25 cellular contexts compared by ENCODE assay signal in genomic region chr4:77197361-77197760, GRCh38.
"Had no signal": no experiment of that assay in that cellular context is flagged by ENCODE, and none has a peak within 500 bp of the region (broad histone marks: within the 10 kb centered on the region; RNA-seq: fewer than 3 reads in every experiment).

No MANE protein-coding gene starts in this region.

- H3K27ac ChIP-seq: Peyer's patch, RWPE1, VCaP had no signal

- H3K27me3 ChIP-seq: Peyer's patch had no signal

- H3K36me3 ChIP-seq: Peyer's patch had no signal

- ATAC-seq: activated T-helper 17 cell treated with anti-CD3 and anti-CD28 coated beads, Interleukin-2, amount 50 U/mL, for 72 hours; T-helper 17 cell had no signal

- H3K4me1 ChIP-seq: Peyer's patch had no signal

- H3K4me3 Mint-ChIP-seq: activated CD4-positive, alpha-beta memory T cell treated with anti-CD3 and anti-CD28 coated beads for 36 hours; activated CD4-positive, alpha-beta T cell treated with anti-CD3 and anti-CD28 coated beads, Interleukin-2, amount 10 ng/mL, durations not matched to agents 7 days and 5 days; activated naive CD4-positive, alpha-beta T cell treated with anti-CD3 and anti-CD28 coated beads for 36 hours; activated naive CD8-positive, alpha-beta T cell treated with anti-CD3 and anti-CD28 coated beads for 36 hours; activated T-helper 17 cell treated with anti-CD3 and anti-CD28 coated beads, Interleukin-2, amount 50 U/mL, for 72 hours; T-helper 17 cell had no signal

- H3K27ac Mint-ChIP-seq: activated CD4-positive, alpha-beta memory T cell treated with anti-CD3 and anti-CD28 coated beads for 36 hours; activated CD4-positive, alpha-beta T cell treated with anti-CD3 and anti-CD28 coated beads, Interleukin-2, amount 10 ng/mL, durations not matched to agents 7 days and 5 days; activated naive CD4-positive, alpha-beta T cell treated with anti-CD3 and anti-CD28 coated beads for 36 hours; activated naive CD8-positive, alpha-beta T cell treated with anti-CD3 and anti-CD28 coated beads for 36 hours; activated T-helper 17 cell treated with anti-CD3 and anti-CD28 coated beads, Interleukin-2, amount 50 U/mL, for 72 hours; T-helper 17 cell had no signal

- H3K9me3 ChIP-seq: Peyer's patch had no signal

- DNase-seq: activated CD4-positive, alpha-beta memory T cell treated with anti-CD3 and anti-CD28 coated beads for 36 hours; activated CD4-positive, alpha-beta T cell treated with anti-CD3 and anti-CD28 coated beads, Interleukin-2, amount 10 ng/mL, durations not matched to agents 7 days and 5 days; activated CD4-positive, CD25-positive, alpha-beta regulatory T cell; activated CD8-positive, alpha-beta memory T cell treated with anti-CD3 and anti-CD28 coated beads for 24 hours; activated gamma-delta T cell; activated naive CD4-positive, alpha-beta T cell treated with anti-CD3 and anti-CD28 coated beads for 36 hours; activated naive CD8-positive, alpha-beta T cell treated with anti-CD3 and anti-CD28 coated beads for 36 hours; caudate nucleus; KG1; NCI-H1092 treated with DMSO at 0.1 percent for 48 hours; NCI-H1417 treated with DMSO at 0.1 percent for 48 hours; NCI-H1694; NCI-H2029; NCI-H2107; NCI-H2171 treated with DMSO at 0.1 percent for 48 hours; NCI-H226; NCI-H526; NCI-H774; Peyer's patch; Right ventricle myocardium superior; T-helper 17 cell had no signal

- H3K36me3 Mint-ChIP-seq: activated CD4-positive, alpha-beta memory T cell treated with anti-CD3 and anti-CD28 coated beads for 36 hours had no signal

- H3K9me3 Mint-ChIP-seq: activated CD4-positive, alpha-beta memory T cell treated with anti-CD3 and anti-CD28 coated beads for 36 hours; activated CD4-positive, alpha-beta T cell treated with anti-CD3 and anti-CD28 coated beads, Interleukin-2, amount 10 ng/mL, durations not matched to agents 7 days and 5 days; activated naive CD4-positive, alpha-beta T cell treated with anti-CD3 and anti-CD28 coated beads for 36 hours; activated naive CD8-positive, alpha-beta T cell treated with anti-CD3 and anti-CD28 coated beads for 36 hours; activated T-helper 17 cell treated with anti-CD3 and anti-CD28 coated beads, Interleukin-2, amount 50 U/mL, for 72 hours; IgD-negative memory B cell had no signal

- H3K27me3 Mint-ChIP-seq: activated CD4-positive, alpha-beta memory T cell treated with anti-CD3 and anti-CD28 coated beads for 36 hours; activated naive CD8-positive, alpha-beta T cell treated with anti-CD3 and anti-CD28 coated beads for 36 hours; activated T-helper 17 cell treated with anti-CD3 and anti-CD28 coated beads, Interleukin-2, amount 50 U/mL, for 72 hours; IgD-negative memory B cell had no signal

- H3K4me3 ChIP-seq: Peyer's patch had no signal
